In the genomic region with DNA sequence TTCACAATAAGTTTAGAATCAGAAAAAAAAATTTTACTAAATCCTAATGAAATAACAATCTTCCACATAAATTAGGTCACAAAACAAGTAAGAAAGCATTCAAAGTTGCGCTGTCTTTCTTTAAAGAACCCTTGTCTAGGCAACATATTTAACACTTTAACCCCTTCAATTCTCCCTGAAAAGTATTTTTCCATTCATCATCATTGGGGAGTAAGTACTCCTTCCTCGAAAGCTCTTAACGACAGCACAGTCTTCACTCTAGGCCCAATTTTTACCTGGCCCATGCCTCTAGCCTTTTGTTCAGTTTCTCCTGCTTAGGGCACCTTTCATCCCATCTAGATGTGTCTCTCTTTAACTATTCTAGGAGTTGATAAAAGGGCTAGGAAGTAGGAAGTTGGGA, we compare ENCODE assay signal across 8 cellular contexts. TPM values are rescaled to one million over a fixed set of nuclear protein-coding genes. Genes with fewer than 3 reads are reported as not detected.
DNase-seq lines count a peak whose midpoint lies in the region; ATAC-seq and TF ChIP-seq lines count a peak whose summit lies in the region.

No MANE protein-coding gene starts in this region.

- H3K27ac ChIP-seq in OCI-LY3 (ENCODE audit: low read length) (no peak overlapping the region), endodermal cell (ENCODE audit: low read depth, low read length) (no peak overlapping the region)

- H3K9me3 Mint-ChIP-seq in Caco-2 (ENCODE audit: unreplicated experiment) (no peaks in the 10 kb centered on the region), endodermal cell (no peaks in the 10 kb centered on the region), osteocyte (ENCODE audit: unreplicated experiment) (no peaks in the 10 kb centered on the region)

- H3K79me2 ChIP-seq in OCI-LY3 (ENCODE audit: low read length): peaks cover 37% of the 10 kb centered on the region

- no peak for TF ChIP-seq CTCF in Caco-2 (IDR thresholded peaks at IDR 0.05; ENCODE audit: insufficient read depth in 1 of 2, low read depth in 1 of 2, low read length in 1 of 2, severe bottlenecking in 1 of 2, unreplicated experiment in 1 of 2)
- TF ChIP-seq CTCF in OCI-LY3 (IDR thresholded peaks at IDR 0.05; ENCODE audit: low read depth, low read length): no peak
- TF ChIP-seq CTCF in endodermal cell (conservative IDR thresholded peaks at IDR 0.05): no peak
- TF ChIP-seq CTCF in osteocyte (IDR thresholded peaks at IDR 0.05): no peak

- H3K4me1 ChIP-seq in Caco-2 (peaks cover 18% of the 10 kb centered on the region), OCI-LY3 (ENCODE audit: low read length) (peaks cover 46% of the 10 kb centered on the region), endodermal cell (ENCODE audit: control insufficient read depth, insufficient read depth, low read length) (no peaks in the 10 kb centered on the region)

- DNase-seq in Caco-2 (no peak), endodermal cell (no peak), osteocyte (ENCODE audit: extremely low spot score, unreplicated experiment) (no peak), NCI-H524 treated with DMSO at 0.1 percent for 48 hours (lab: John Stamatoyannopoulos, UW) (no peak), NOMO-1 treated with dmso at 0.1 percent for 144 hours (lab: John Stamatoyannopoulos, UW; ENCODE audit: unreplicated experiment) (no peak)
- no peak for DNase-seq in NK-92 treated with Interleukin-12 subunit alpha and Interleukin-12 subunit beta, amount 100 ng/mL, for 24 hours (lab: John Stamatoyannopoulos, UW)

- CTCF ChIA-PET in Caco-2 (lab: Charles Lee): no interaction called here

- H3K4me1 Mint-ChIP-seq in Caco-2 (ENCODE audit: low read depth, unreplicated experiment): peaks cover 24% of the 10 kb centered on the region
- peaks cover 31% of the 10 kb centered on the region for H3K4me1 Mint-ChIP-seq in endodermal cell
- H3K4me1 Mint-ChIP-seq in osteocyte (ENCODE audit: unreplicated experiment): peaks cover 52% of the 10 kb centered on the region

- no peaks in the 10 kb centered on the region for H3K27me3 ChIP-seq in Caco-2 (replicated peaks; ENCODE audit: control insufficient read depth, insufficient read depth, low read length)
- H3K27me3 ChIP-seq in OCI-LY3 (ENCODE audit: low read depth, low read length): no peaks in the 10 kb centered on the region
- H3K27me3 ChIP-seq in endodermal cell (ENCODE audit: control insufficient read depth, insufficient read depth, low read length, poor library complexity, severe bottlenecking): no peaks in the 10 kb centered on the region

- H3K27ac Mint-ChIP-seq in Caco-2 (ENCODE audit: unreplicated experiment) (no peak overlapping the region), endodermal cell (peak overlapping the region; percentile 8), osteocyte (ENCODE audit: unreplicated experiment) (peak overlapping the region; percentile 16)

- no peaks in the 10 kb centered on the region for H3K9me3 ChIP-seq in Caco-2
- H3K9me3 ChIP-seq in OCI-LY3 (ENCODE audit: insufficient read depth, low read length): no peaks in the 10 kb centered on the region
- no peaks in the 10 kb centered on the region for H3K9me3 ChIP-seq in endodermal cell (ENCODE audit: control insufficient read depth, low read length)

- peaks cover 57% of the 10 kb centered on the region for H3K36me3 Mint-ChIP-seq in Caco-2 (ENCODE audit: insufficient read depth, unreplicated experiment)
- H3K36me3 Mint-ChIP-seq in endodermal cell (ENCODE audit: low read depth): peaks cover 33% of the 10 kb centered on the region
- H3K36me3 Mint-ChIP-seq in osteocyte (ENCODE audit: unreplicated experiment): peaks cover 24% of the 10 kb centered on the region

- H3K4me3 Mint-ChIP-seq in Caco-2 (ENCODE audit: unreplicated experiment) (peak overlapping the region; percentile 90), endodermal cell (peak overlapping the region; percentile 82), osteocyte (ENCODE audit: unreplicated experiment) (peak overlapping the region; percentile 97)

- H3K4me2 ChIP-seq in OCI-LY3 (ENCODE audit: low read length): peak overlapping the region; percentile 17; the same call in 1 of the 2 replicates

- BruUV-seq in Caco-2 (replicated peaks; lab: Mats Ljungman, UMichigan): no TSS peak

- ATAC-seq in GM18870 (IDR thresholded peaks at IDR 0.05; ENCODE audit: unreplicated experiment): no peak

- peaks cover 7% of the 10 kb centered on the region for H4K20me1 ChIP-seq in OCI-LY3 (ENCODE audit: insufficient read depth, low read length)

- H3K27me3 Mint-ChIP-seq in Caco-2 (ENCODE audit: insufficient read depth, unreplicated experiment) (no peaks in the 10 kb centered on the region), endodermal cell (ENCODE audit: insufficient read depth) (no peaks in the 10 kb centered on the region), osteocyte (ENCODE audit: unreplicated experiment) (no peaks in the 10 kb centered on the region)

- intact Hi-C loops in Caco-2 (cut with micrococcal nuclease; ENCODE audit: unreplicated experiment): no loop called here

- no peak overlapping the region for H3K9ac ChIP-seq in OCI-LY3 (ENCODE audit: low read length)
- peak overlapping the region; percentile 27 for H3K9ac ChIP-seq in endodermal cell (ENCODE audit: extremely low read depth, low read length, poor library complexity, severe bottlenecking)

- no peaks in the 10 kb centered on the region; the same call in 1 of the 2 replicates for H3K36me3 ChIP-seq in Caco-2 (ENCODE audit: control insufficient read depth, insufficient read depth, low read length)
- H3K36me3 ChIP-seq in OCI-LY3 (replicated peaks; ENCODE audit: low read depth, low read length): peaks cover 8% of the 10 kb centered on the region
- H3K36me3 ChIP-seq in endodermal cell (ENCODE audit: control insufficient read depth, insufficient read depth, low read length): peaks cover 38% of the 10 kb centered on the region

- no peak overlapping the region for H2AFZ ChIP-seq in OCI-LY3 (ENCODE audit: low read depth, low read length)

- POLR2A ChIA-PET in Caco-2 (lab: Charles Lee): no interaction called here

- 70 to 74% methylated on average over 3 of the region's 3 CpGs for WGBS in endodermal cell (ENCODE audit: insufficient coverage in 1 of 2, insufficient read length in 1 of 2), 2 experiments

- H3K4me3 ChIP-seq in Caco-2 (ENCODE audit: low read depth, low read length) (peak overlapping the region; percentile 12; the same call in 1 of the 2 replicates), OCI-LY3 (ENCODE audit: low read length) (no peak overlapping the region), endodermal cell (ENCODE audit: low read length) (peak overlapping the region; percentile 92)

RNA-seq across cellular contexts. Expression of a gene that starts 2.6 kb away (rescaled TPM):
- total RNA-seq in Caco-2 (2022): 55.0 and 57.3 TPM in 2 replicates
- total RNA-seq in endodermal cell: 10 to 100 TPM; 73.4 to 80.6 TPM
- 50.7 TPM for polyA plus RNA-seq in endodermal cell (2013, experiment 1 of 2)
- 50.3 TPM for polyA plus RNA-seq in endodermal cell (2013, experiment 2 of 2)
- total RNA-seq in osteocyte: 64.9 and 65.3 TPM in 2 replicates

RNA-seq across cellular contexts. Expression of a gene that starts 23.2 kb away (rescaled TPM):
- 10.7 and 10.9 TPM in 2 replicates for total RNA-seq in Caco-2 (2022)
- total RNA-seq in endodermal cell: 10 to 100 TPM; 27.1 to 27.2 TPM
- polyA plus RNA-seq in endodermal cell (2013, experiment 1 of 2): 43.8 TPM
- 40.6 TPM for polyA plus RNA-seq in endodermal cell (2013, experiment 2 of 2)
- 29.6 and 32.6 TPM in 2 replicates for total RNA-seq in osteocyte
